In genomic region chr19:47225746-47226425, GRCh38 we compare ENCODE assay signal across 8 cellular contexts. TPM values are rescaled to one million over a fixed set of nuclear protein-coding genes. Genes with fewer than 3 reads are reported as not detected.
A peak's percentile ranks its signal among the peaks of the same experiment; 100 is the strongest.
DNase-seq lines count a peak whose midpoint lies in the region; ATAC-seq and TF ChIP-seq lines count a peak whose summit lies in the region.

No MANE protein-coding gene starts in this region.

- peak overlapping the region; percentile 26 to 98 for H3K4me3 ChIP-seq in left lung

- H3K27me3 Mint-ChIP-seq in activated CD4-positive, alpha-beta T cell treated with anti-CD3 and anti-CD28 coated beads, Interleukin-2, amount 10 ng/mL, durations not matched to agents 24 days and 14 days: no peaks in the 10 kb centered on the region

- TF ChIP-seq CTCF in left lung (IDR thresholded peaks at IDR 0.05): peak; percentile 25 to 46

- peaks cover 11 to 56% of the 10 kb centered on the region in 2 donors for H3K4me1 ChIP-seq in left lung

- H3K36me3 ChIP-seq in left lung: peaks cover 0 to 17% of the 10 kb centered on the region in 2 donors

- peaks cover 24% of the 10 kb centered on the region for H3K36me3 Mint-ChIP-seq in activated CD4-positive, alpha-beta T cell treated with anti-CD3 and anti-CD28 coated beads, Interleukin-2, amount 10 ng/mL, durations not matched to agents 24 days and 14 days (ENCODE audit: low read depth)

- H3K9me3 Mint-ChIP-seq in activated CD4-positive, alpha-beta T cell treated with anti-CD3 and anti-CD28 coated beads, Interleukin-2, amount 10 ng/mL, durations not matched to agents 24 days and 14 days: no peaks in the 10 kb centered on the region

- H3K4me3 Mint-ChIP-seq in activated CD4-positive, alpha-beta T cell treated with anti-CD3 and anti-CD28 coated beads, Interleukin-2, amount 10 ng/mL, durations not matched to agents 24 days and 14 days: peak overlapping the region; percentile 88

- peaks cover 13% of the 10 kb centered on the region for H3K4me1 Mint-ChIP-seq in activated CD4-positive, alpha-beta T cell treated with anti-CD3 and anti-CD28 coated beads, Interleukin-2, amount 10 ng/mL, durations not matched to agents 24 days and 14 days

- H3K9me3 ChIP-seq in left lung: no peaks in the 10 kb centered on the region

- H3K27ac Mint-ChIP-seq in activated CD4-positive, alpha-beta T cell treated with anti-CD3 and anti-CD28 coated beads, Interleukin-2, amount 10 ng/mL, durations not matched to agents 24 days and 14 days: peak overlapping the region; percentile 92

- intact Hi-C loops in activated CD4-positive, alpha-beta T cell treated with anti-CD3 and anti-CD28 coated beads, Interleukin-2, amount 10 ng/mL, durations not matched to agents 24 days and 14 days (cut with micrococcal nuclease): loop anchor here (1.0 to 5.0 kb wide), 4 partner anchors 31 to 94 kb away; partner anchors contain the start of genes CCDC9 and SAE1
- intact Hi-C loops in left lung (cut with DNase I): no loop called here

- peak; percentile 82 for DNase-seq in NK-92 treated with Interleukin-12 subunit alpha and Interleukin-12 subunit beta, amount 100 ng/mL, for 24 hours (lab: John Stamatoyannopoulos, UW)
- DNase-seq in NK-92 (lab: John Stamatoyannopoulos, UW; ENCODE audit: unreplicated experiment): no peak
- DNase-seq in NCI-H460 (ENCODE audit: extremely low read depth, low read depth): peak; percentile 75
- peak; percentile 96 for DNase-seq in activated CD4-positive, alpha-beta T cell treated with anti-CD3 and anti-CD28 coated beads, Interleukin-2, amount 10 ng/mL, durations not matched to agents 24 days and 14 days
- DNase-seq in cortex of kidney (lab: John Stamatoyannopoulos, UW): peak; percentile 51
- peak; percentile 88 to 96 for DNase-seq in left lung
- peak; percentile 80 for DNase-seq in stimulated activated CD4-positive, alpha-beta T cell treated with anti-CD3 and anti-CD28 coated beads, Interleukin-1b, Interleukin-23, amount 100 ng/mL, for 48 hours

- no peaks in the 10 kb centered on the region for H3K27me3 ChIP-seq in left lung

- peak overlapping the region; percentile 98 to 99 for H3K27ac ChIP-seq in left lung

- ATAC-seq in HG03135 (IDR thresholded peaks at IDR 0.05; ENCODE audit: unreplicated experiment) (peak; percentile 34), left lung (peak; percentile 70)

RNA-seq across cellular contexts. Expression of gene BBC3, which starts 5.1 kb away (rescaled TPM):
- total RNA-seq in NCI-H460 (2014; rRNA removed; shearing (Covaris generic)): 6.9 and 9.5 TPM in 2 replicates
- 9.6 and 10.5 TPM in 2 replicates for polyA plus RNA-seq in NCI-H460 (2014; cell fraction: nucleus; rRNA removed)
- 17.4 and 17.6 TPM in 2 replicates for total RNA-seq in activated CD4-positive, alpha-beta T cell treated with anti-CD3 and anti-CD28 coated beads, Interleukin-2, amount 10 ng/mL, durations not matched to agents 24 days and 14 days
- total RNA-seq in left lung: 10 to 100 TPM in 1 of 2 donors, 1 to 10 TPM in 1; 8.7 to 13.8 TPM

RNA-seq across cellular contexts. Expression of gene CCDC9, which starts 30.4 kb away (rescaled TPM):
- 6.0 and 6.1 TPM in 2 replicates for total RNA-seq in NCI-H460 (2014; rRNA removed; shearing (Covaris generic))
- 9.7 and 14.5 TPM in 2 replicates for polyA plus RNA-seq in NCI-H460 (2014; cell fraction: nucleus; rRNA removed)
- 40.6 and 44.6 TPM in 2 replicates for total RNA-seq in activated CD4-positive, alpha-beta T cell treated with anti-CD3 and anti-CD28 coated beads, Interleukin-2, amount 10 ng/mL, durations not matched to agents 24 days and 14 days
- total RNA-seq in left lung: 10 to 100 TPM; 28.2 to 28.9 TPM

RNA-seq across cellular contexts. Expression of gene INAFM1, which starts 48.8 kb away (rescaled TPM):
- total RNA-seq in NCI-H460 (2014; rRNA removed; shearing (Covaris generic)): 1.7 TPM in 2 replicates
- 1.9 and 3.3 TPM in 2 replicates for polyA plus RNA-seq in NCI-H460 (2014; cell fraction: nucleus; rRNA removed)
- total RNA-seq in activated CD4-positive, alpha-beta T cell treated with anti-CD3 and anti-CD28 coated beads, Interleukin-2, amount 10 ng/mL, durations not matched to agents 24 days and 14 days: 10.6 and 11.0 TPM in 2 replicates
- 10 to 100 TPM; 22.1 to 22.2 TPM for total RNA-seq in left lung
